Comparison of ENCODE assay signal across 8 cellular contexts in genomic region chr21:32392299-32392879, GRCh38. TPM values are rescaled to one million over a fixed set of nuclear protein-coding genes. Genes with fewer than 3 reads are reported as not detected.
A peak's percentile ranks its signal among the peaks of the same experiment; 100 is the strongest.
DNase-seq lines count a peak whose midpoint lies in the region; FAIRE-seq and TF ChIP-seq lines count a peak whose summit lies in the region.

No MANE protein-coding gene starts in this region.

- H3K36me3 ChIP-seq in Caco-2 (ENCODE audit: control insufficient read depth, insufficient read depth, low read length) (no peaks in the 10 kb centered on the region), SJSA1 (peaks cover 24% of the 10 kb centered on the region), esophagus (ENCODE audit: control insufficient read depth in 2 of 2, insufficient read depth in 2 of 2, low read length in 1 of 2) (no peaks in the 10 kb centered on the region), neutrophil (no peaks in the 10 kb centered on the region)

- no peak for FAIRE-seq in RCC 7860 (lab: Jason Lieb, UNC)
- no peak for FAIRE-seq in urothelium cell line (lab: Jason Lieb, UNC)

- H3K27me3 ChIP-seq in Caco-2 (replicated peaks; ENCODE audit: control insufficient read depth, insufficient read depth, low read length) (no peaks in the 10 kb centered on the region), SJSA1 (replicated peaks) (no peaks in the 10 kb centered on the region), esophagus (ENCODE audit: control insufficient read depth in 1 of 2, insufficient read depth in 2 of 2, low read length in 2 of 2) (no peaks in the 10 kb centered on the region), neutrophil (peaks cover 9% of the 10 kb centered on the region)

- H3K4me3 ChIP-seq in Caco-2 (ENCODE audit: low read depth, low read length) (peak overlapping the region; percentile 94), SJSA1 (peak overlapping the region; percentile 69), esophagus (ENCODE audit: low read depth in 1 of 2, low read length in 2 of 2) (peak overlapping the region; percentile 61 to 91), neutrophil (ENCODE audit: low read depth in 1 of 2, low read length in 1 of 2) (peak overlapping the region; percentile 75 to 81)

- H3K4me1 ChIP-seq in Caco-2 (peaks cover 8% of the 10 kb centered on the region), SJSA1 (replicated peaks) (peaks cover 6% of the 10 kb centered on the region), esophagus (ENCODE audit: control insufficient read depth in 2 of 2, insufficient read depth in 2 of 2, low read length in 1 of 2) (peaks cover 0 to 9% of the 10 kb centered on the region in 2 donors), neutrophil (ENCODE audit: control insufficient read depth in 1 of 2, insufficient read depth in 1 of 2, low read depth in 1 of 2, low read length in 1 of 2) (peaks cover 16% of the 10 kb centered on the region in 2 experiments)

- H3K4me3 Mint-ChIP-seq in Caco-2 (ENCODE audit: unreplicated experiment), result peak overlapping the region; percentile 89

- peaks cover 17% of the 10 kb centered on the region for H3K36me3 Mint-ChIP-seq in Caco-2 (ENCODE audit: insufficient read depth, unreplicated experiment)

- peaks cover 2% of the 10 kb centered on the region for H3K27me3 Mint-ChIP-seq in Caco-2 (ENCODE audit: insufficient read depth, unreplicated experiment)

- 0 to 1% methylated on average over 32 of the region's 32 CpGs for WGBS in esophagus, 2 donors

- POLR2A ChIA-PET in Caco-2 (lab: Charles Lee), result interaction anchor here (0.5 kb wide), 1 partner anchor 1232 kb away, joined by 3 read pairs; no protein-coding TSS in a partner anchor
- POLR2A ChIA-PET in HEK293T (lab: Yijun Ruan, JAX), result interaction anchor here (0.6 to 2.1 kb wide), 7 partner anchors 8 to 1662 kb away, joined by 3 to 6 read pairs (median 4); no protein-coding TSS in a partner anchor

- H3K4me1 Mint-ChIP-seq in Caco-2 (ENCODE audit: low read depth, unreplicated experiment), result no peaks in the 10 kb centered on the region

- BruUV-seq in Caco-2 (replicated peaks; lab: Mats Ljungman, UMichigan), result TSS peak; percentile 45

- H3K27ac Mint-ChIP-seq in Caco-2 (ENCODE audit: unreplicated experiment), result peak overlapping the region; percentile 89

- no peak overlapping the region for H3K27ac ChIP-seq in SJSA1
- no peak overlapping the region for H3K27ac ChIP-seq in esophagus (ENCODE audit: low read depth in 2 of 2, low read length in 1 of 2)
- peak overlapping the region; percentile 83 for H3K27ac ChIP-seq in neutrophil

- H3K9me3 ChIP-seq in Caco-2 (no peaks in the 10 kb centered on the region), SJSA1 (replicated peaks) (no peaks in the 10 kb centered on the region), esophagus (ENCODE audit: control insufficient read depth in 2 of 2, insufficient read depth in 1 of 2, low read depth in 1 of 2, low read length in 1 of 2) (no peaks in the 10 kb centered on the region), neutrophil (no peaks in the 10 kb centered on the region)

- CTCF ChIA-PET in Caco-2 (lab: Charles Lee) (interaction anchor here (0.5 to 1.6 kb wide), 2 partner anchors 119 to 209 kb away, joined by 3 to 7 read pairs; no protein-coding TSS in a partner anchor), HEK293T (lab: Yijun Ruan, JAX) (interaction anchor here (0.7 to 1.2 kb wide), 2 partner anchors 10 to 11 kb away, joined by 3 to 5 read pairs; no protein-coding TSS in a partner anchor)

- TF ChIP-seq CTCF in Caco-2 (IDR thresholded peaks at IDR 0.05; ENCODE audit: insufficient read depth in 1 of 2, low read depth in 1 of 2, low read length in 1 of 2, severe bottlenecking in 1 of 2, unreplicated experiment in 1 of 2), result no peak
- no peak for TF ChIP-seq CTCF in neutrophil (IDR thresholded peaks at IDR 0.05)

- DNase-seq in Caco-2 (no peak), HEK293T (ENCODE audit: extremely low spot score) (peak; percentile 25), SJSA1 (ENCODE audit: low read depth in 1 of 2, low spot score in 2 of 2) (no peak), RCC 7860 (ENCODE audit: low spot score) (no peak), urothelium cell line (ENCODE audit: low spot score) (no peak), NCI-H1417 treated with DMSO at 0.1 percent for 48 hours (lab: John Stamatoyannopoulos, UW) (no peak)

- intact Hi-C loops in Caco-2 (cut with micrococcal nuclease; ENCODE audit: unreplicated experiment), result loop anchor here (2.0 kb wide), 1 partner anchor 208 kb away; no protein-coding TSS in a partner anchor

- H3K9me3 Mint-ChIP-seq in Caco-2 (ENCODE audit: unreplicated experiment), result no peaks in the 10 kb centered on the region

TF ChIP-seq in HEK293T, 16 proteins besides CTCF, POLR2A, EP300 and RAD21:
- no peak for TF ChIP-seq NFRKB (IDR thresholded peaks at IDR 0.05)
- no peak for TF ChIP-seq BHLHE40 (IDR thresholded peaks at IDR 0.05; ENCODE audit: borderline replicate concordance)
- no peak for TF ChIP-seq ARNT (IDR thresholded peaks at IDR 0.05)
- TF ChIP-seq FOXM1 (IDR thresholded peaks at IDR 0.05; ENCODE audit: borderline replicate concordance), result no peak
- TF ChIP-seq LEF1 (IDR thresholded peaks at IDR 0.05; ENCODE audit: borderline replicate concordance), result no peak
- no peak for TF ChIP-seq ELF4 (IDR thresholded peaks at IDR 0.05)

RNA-seq across cellular contexts. Expression of gene URB1, which starts 0.4 kb away (rescaled TPM):
- total RNA-seq in Caco-2 (2022), result 17.1 and 21.1 TPM in 2 replicates
- total RNA-seq in SJSA1 (2014; rRNA removed; shearing (Covaris generic)), result 14.0 and 17.4 TPM in 2 replicates
- 1 to 10 TPM; 4.6 to 5.5 TPM for polyA plus RNA-seq in esophagus

RNA-seq across cellular contexts. Expression of gene EVA1C, which starts 20.1 kb away (rescaled TPM):
- total RNA-seq in Caco-2 (2022), result not detected in 2 replicates
- total RNA-seq in SJSA1 (2014; rRNA removed; shearing (Covaris generic)), result 13.4 and 19.6 TPM in 2 replicates
- 10 to 100 TPM; 18.3 to 21.1 TPM for polyA plus RNA-seq in esophagus

Comparison
In these comparisons a context has a peak if more than half of its experiments do, and no peak if none do; other contexts are left out.
1. RNA of gene EVA1C, which starts 20.1 kb away (total RNA-seq): 13.4 to 19.6 TPM in SJSA1; not detected in Caco-2; every median in the first group is over 10 times any median in the second.
2. Peak in every context shown above with its lines, with median percentiles within 50 percentile points of each other: H3K4me3 ChIP-seq.